1 cellular context compared by ENCODE assay signal in the genomic region with DNA sequence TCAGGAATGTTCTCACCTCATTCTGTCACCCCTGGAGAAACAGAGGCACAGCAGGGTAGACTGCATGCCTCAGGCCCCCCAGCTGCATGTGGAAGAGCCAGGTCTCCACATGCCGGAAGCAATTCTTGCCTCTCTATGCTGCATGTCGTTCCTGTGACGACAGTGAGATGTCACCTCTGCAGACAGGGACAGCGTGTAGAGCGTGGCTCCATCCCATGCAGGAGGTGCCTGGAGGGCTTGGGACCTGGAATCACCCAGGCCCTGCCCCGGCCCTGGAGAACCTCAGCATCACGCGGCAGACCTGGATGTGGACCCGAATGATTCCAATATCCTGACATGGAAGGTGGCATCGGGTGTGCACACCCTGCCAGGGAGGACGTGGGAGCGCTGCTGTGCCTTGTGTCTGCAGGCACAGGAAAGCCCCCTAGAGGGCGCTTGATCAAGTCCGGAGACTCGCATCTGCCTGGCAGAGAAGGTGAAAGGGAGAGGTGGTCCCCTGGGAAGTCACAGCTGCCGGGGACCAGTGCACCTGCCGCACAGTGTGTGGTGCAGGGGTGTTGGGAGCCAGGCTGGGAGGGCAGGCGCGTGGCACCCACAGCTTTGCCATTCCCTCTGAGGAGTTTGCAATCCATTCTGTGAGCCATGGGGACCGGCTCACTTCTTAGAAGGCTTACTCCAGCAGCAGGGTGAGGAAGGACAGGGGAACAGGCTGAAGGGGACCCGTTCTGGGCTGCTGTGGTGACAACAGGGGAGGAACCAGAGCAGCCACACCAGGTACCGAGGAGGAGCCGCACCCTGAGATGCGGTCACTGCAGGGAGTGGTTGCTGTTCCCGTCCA.
TF ChIP-seq lines count a peak whose summit lies in the region.

No MANE protein-coding gene starts in this region.

TF ChIP-seq in liver, 16 proteins besides CTCF, POLR2A, EP300 and RAD21:
- TF ChIP-seq, protein P1, sequence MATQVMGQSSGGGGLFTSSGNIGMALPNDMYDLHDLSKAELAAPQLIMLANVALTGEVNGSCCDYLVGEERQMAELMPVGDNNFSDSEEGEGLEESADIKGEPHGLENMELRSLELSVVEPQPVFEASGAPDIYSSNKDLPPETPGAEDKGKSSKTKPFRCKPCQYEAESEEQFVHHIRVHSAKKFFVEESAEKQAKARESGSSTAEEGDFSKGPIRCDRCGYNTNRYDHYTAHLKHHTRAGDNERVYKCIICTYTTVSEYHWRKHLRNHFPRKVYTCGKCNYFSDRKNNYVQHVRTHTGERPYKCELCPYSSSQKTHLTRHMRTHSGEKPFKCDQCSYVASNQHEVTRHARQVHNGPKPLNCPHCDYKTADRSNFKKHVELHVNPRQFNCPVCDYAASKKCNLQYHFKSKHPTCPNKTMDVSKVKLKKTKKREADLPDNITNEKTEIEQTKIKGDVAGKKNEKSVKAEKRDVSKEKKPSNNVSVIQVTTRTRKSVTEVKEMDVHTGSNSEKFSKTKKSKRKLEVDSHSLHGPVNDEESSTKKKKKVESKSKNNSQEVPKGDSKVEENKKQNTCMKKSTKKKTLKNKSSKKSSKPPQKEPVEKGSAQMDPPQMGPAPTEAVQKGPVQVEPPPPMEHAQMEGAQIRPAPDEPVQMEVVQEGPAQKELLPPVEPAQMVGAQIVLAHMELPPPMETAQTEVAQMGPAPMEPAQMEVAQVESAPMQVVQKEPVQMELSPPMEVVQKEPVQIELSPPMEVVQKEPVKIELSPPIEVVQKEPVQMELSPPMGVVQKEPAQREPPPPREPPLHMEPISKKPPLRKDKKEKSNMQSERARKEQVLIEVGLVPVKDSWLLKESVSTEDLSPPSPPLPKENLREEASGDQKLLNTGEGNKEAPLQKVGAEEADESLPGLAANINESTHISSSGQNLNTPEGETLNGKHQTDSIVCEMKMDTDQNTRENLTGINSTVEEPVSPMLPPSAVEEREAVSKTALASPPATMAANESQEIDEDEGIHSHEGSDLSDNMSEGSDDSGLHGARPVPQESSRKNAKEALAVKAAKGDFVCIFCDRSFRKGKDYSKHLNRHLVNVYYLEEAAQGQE (IDR thresholded peaks at IDR 0.05): no peak
- TF ChIP-seq RXRA (IDR thresholded peaks at IDR 0.05) (no peak), FOXA1 (IDR thresholded peaks at IDR 0.05) (no peak), EGR1 (IDR thresholded peaks at IDR 0.05; ENCODE audit: low read depth in 2 of 2) (no peak), MAX (IDR thresholded peaks at IDR 0.05) (no peak), SP1 (IDR thresholded peaks at IDR 0.05) (no peak)
- TF ChIP-seq, protein P2, sequence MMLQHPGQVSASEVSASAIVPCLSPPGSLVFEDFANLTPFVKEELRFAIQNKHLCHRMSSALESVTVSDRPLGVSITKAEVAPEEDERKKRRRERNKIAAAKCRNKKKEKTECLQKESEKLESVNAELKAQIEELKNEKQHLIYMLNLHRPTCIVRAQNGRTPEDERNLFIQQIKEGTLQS (IDR thresholded peaks at IDR 0.05): no peak
